ENCODE assay signal across 22 cellular contexts in the genomic region with DNA sequence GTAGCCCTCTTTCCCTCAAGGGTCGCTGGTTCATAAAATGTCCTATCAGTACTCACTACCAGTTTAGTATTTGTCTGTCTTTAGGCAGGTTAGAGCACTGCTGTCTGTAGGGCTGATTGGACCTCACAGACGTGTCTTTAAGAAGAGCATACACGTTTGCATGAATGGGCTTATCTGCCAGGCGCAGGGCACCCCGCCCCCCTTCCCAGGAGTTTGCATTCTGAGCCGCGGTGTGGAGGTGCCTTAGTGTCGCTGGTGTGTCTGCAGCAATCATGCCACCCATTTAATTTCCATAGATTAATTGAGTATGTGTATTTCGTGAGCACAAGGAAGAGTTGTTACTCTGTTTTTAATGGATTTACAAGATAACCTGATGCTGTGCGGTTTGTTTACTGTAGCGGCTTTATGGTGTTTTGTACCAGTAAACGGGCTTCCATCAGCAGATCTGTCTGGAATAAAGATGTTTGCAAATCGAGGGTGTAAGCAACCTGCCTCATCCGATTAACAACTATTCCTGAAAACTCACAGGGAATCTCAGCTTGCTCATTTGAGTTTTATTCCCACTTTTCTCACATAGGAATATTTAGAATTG.
DNase-seq lines count a peak whose midpoint lies in the region; ATAC-seq, FAIRE-seq and TF ChIP-seq lines count a peak whose summit lies in the region.
"Had no signal": no experiment of that assay in that cellular context is flagged by ENCODE, and none has a peak within 500 bp of the region (broad histone marks: within the 10 kb centered on the region; RNA-seq: fewer than 3 reads in every experiment).

No MANE protein-coding gene starts in this region.

- TF ChIP-seq POLR2A in HepG2 (IDR thresholded peaks at IDR 0.05; ENCODE audit: insufficient read depth in 1 of 2, low read depth in 2 of 2, low read length in 2 of 2) (no peak), right lobe of liver (IDR thresholded peaks at IDR 0.05) (no peak), uterus (IDR thresholded peaks at IDR 0.05) (no peak)

- no peak overlapping the region for H3K4me3 Mint-ChIP-seq in endodermal cell
- H3K4me3 Mint-ChIP-seq: activated CD4-positive, alpha-beta memory T cell treated with anti-CD3 and anti-CD28 coated beads for 36 hours; activated naive CD8-positive, alpha-beta T cell had no signal

- in situ Hi-C loops in HepG2 (cut with HindIII; ENCODE audit: extremely low pct_ligation_motif_present, low pct_unique_long_range_greater_than_20kb) = no loop called here

- H3K36me3 Mint-ChIP-seq in endodermal cell (ENCODE audit: low read depth) = no peaks in the 10 kb centered on the region
- H3K36me3 Mint-ChIP-seq: activated CD4-positive, alpha-beta memory T cell treated with anti-CD3 and anti-CD28 coated beads for 36 hours had no signal

- H3K9ac ChIP-seq in HepG2 (ENCODE audit: insufficient read depth, low read depth, low read length) = no peak overlapping the region
- no peak overlapping the region for H3K9ac ChIP-seq in SK-N-SH
- H3K9ac ChIP-seq in endodermal cell (ENCODE audit: extremely low read depth, low read length, poor library complexity, severe bottlenecking) = no peak overlapping the region

- no peak overlapping the region for H3K27ac Mint-ChIP-seq in endodermal cell
- H3K27ac Mint-ChIP-seq: activated CD4-positive, alpha-beta memory T cell treated with anti-CD3 and anti-CD28 coated beads for 36 hours; activated naive CD8-positive, alpha-beta T cell; activated T-helper 2 cell treated with anti-CD3 and anti-CD28 coated beads, Interferon-gamma antibody, Interleukin-2, Interleukin-4, amounts not matched to agents 10 μg/mL and 5 μg/mL and 100 μg/mL, durations not matched to agents 14 hours and 24 hours and 36 hours had no signal

- intact Hi-C loops in HepG2 (cut with micrococcal nuclease; ENCODE audit: unreplicated experiment) (no loop called here), right lobe of liver (cut with DNase I) (no loop called here), uterus (cut with DNase I; ENCODE audit: low total_unique reads) (no loop called here)

- POLR2A ChIA-PET in HepG2 (lab: Yijun Ruan, JAX) (no interaction called here), SK-N-SH (lab: Yijun Ruan, JAX) (no interaction called here)

- no TSS peak for BruUV-seq in HepG2 (replicated peaks; lab: Mats Ljungman, UMichigan)

- H3K27ac ChIP-seq in HepG2 (ENCODE audit: extremely low read length, insufficient read depth, low read length) (no peak overlapping the region), right lobe of liver (no peak overlapping the region), SK-N-SH (ENCODE audit: low read depth in 2 of 2, low read length in 1 of 2) (no peak overlapping the region; a peak in 1 of 4 replicates), endodermal cell (ENCODE audit: low read depth, low read length) (no peak overlapping the region), uterus (no peak overlapping the region)
- H3K27ac ChIP-seq: ascending aorta, epithelial cell of prostate, heart right ventricle, RWPE1 had no signal

- H3F3A ChIP-seq in SK-N-SH (replicated peaks; ENCODE audit: insufficient read depth) = no peaks in the 10 kb centered on the region

- no peak for TF ChIP-seq CTCF in HepG2 (CRISPR knock-in tag; IDR thresholded peaks at IDR 0.05)
- no peak for TF ChIP-seq CTCF in right lobe of liver (IDR thresholded peaks at IDR 0.05)
- TF ChIP-seq CTCF in SK-N-SH (IDR thresholded peaks at IDR 0.05) = no peak
- no peak for TF ChIP-seq CTCF in endodermal cell (conservative IDR thresholded peaks at IDR 0.05)
- no peak for TF ChIP-seq CTCF in uterus (IDR thresholded peaks at IDR 0.05)

- TF ChIP-seq EP300 in HepG2 (IDR thresholded peaks at IDR 0.05; ENCODE audit: low read depth in 2 of 2, low read length in 2 of 2) = no peak
- TF ChIP-seq EP300 in HepG2 (CRISPR knock-in tag; IDR thresholded peaks at IDR 0.05; ENCODE audit: borderline replicate concordance) = no peak
- TF ChIP-seq EP300 in SK-N-SH (IDR thresholded peaks at IDR 0.05; ENCODE audit: borderline replicate concordance in 1 of 2, low read depth in 1 of 2, low read length in 1 of 2) = 0 out of 4 replicates have a peak, but pooled peaks of 1 of the 2 experiments have one; percentile 19

- no peaks in the 10 kb centered on the region for H3K9me2 ChIP-seq in SK-N-SH

- no peaks in the 10 kb centered on the region for H3K27me3 ChIP-seq in HepG2 (ENCODE audit: control insufficient read depth in 1 of 2, insufficient read depth in 2 of 2, low read length in 2 of 2)
- no peaks in the 10 kb centered on the region for H3K27me3 ChIP-seq in right lobe of liver
- H3K27me3 ChIP-seq in SK-N-SH (ENCODE audit: insufficient read depth) = no peaks in the 10 kb centered on the region
- no peaks in the 10 kb centered on the region for H3K27me3 ChIP-seq in endodermal cell (ENCODE audit: control insufficient read depth, insufficient read depth, low read length, poor library complexity, severe bottlenecking)
- H3K27me3 ChIP-seq in uterus = no peaks in the 10 kb centered on the region
- H3K27me3 ChIP-seq: ascending aorta, heart right ventricle had no signal

- CTCF ChIA-PET in HepG2 (lab: Yijun Ruan, JAX; ENCODE audit: low intra/inter-chr PET ratio, low total read pairs) = no interaction called here
- CTCF ChIA-PET in SK-N-SH (lab: Yijun Ruan, JAX) = interaction anchor here (0.9 kb wide), 1 partner anchor 178 kb away, joined by 3 read pairs; no protein-coding TSS in a partner anchor

- no peak for TF ChIP-seq RAD21 in HepG2 (CRISPR knock-in tag; IDR thresholded peaks at IDR 0.05)
- no peak for TF ChIP-seq RAD21 in SK-N-SH (IDR thresholded peaks at IDR 0.05; ENCODE audit: low read length)

- H3K9me3 ChIP-seq in HepG2 (ENCODE audit: low read length) (no peaks in the 10 kb centered on the region), right lobe of liver (no peaks in the 10 kb centered on the region), SK-N-SH (no peaks in the 10 kb centered on the region), endodermal cell (ENCODE audit: control insufficient read depth, low read length) (no peaks in the 10 kb centered on the region), uterus (no peaks in the 10 kb centered on the region)
- H3K9me3 ChIP-seq: ascending aorta, heart right ventricle had no signal

- H3K4me2 ChIP-seq in HepG2 (ENCODE audit: low read depth, low read length) (no peak overlapping the region), SK-N-SH (0 out of 2 replicates have a peak overlapping the region, but pooled peaks have one; percentile 15)

- no peak overlapping the region for H2AFZ ChIP-seq in HepG2 (ENCODE audit: low read length)
- H2AFZ ChIP-seq in SK-N-SH (ENCODE audit: low read depth) = no peak overlapping the region

- H3K4me1 Mint-ChIP-seq in endodermal cell = peaks cover 21% of the 10 kb centered on the region

- H4K20me1 ChIP-seq in HepG2 (ENCODE audit: insufficient read depth, low read length) (no peaks in the 10 kb centered on the region), SK-N-SH (ENCODE audit: insufficient read depth) (no peaks in the 10 kb centered on the region)

- H3K79me2 ChIP-seq in HepG2 (ENCODE audit: insufficient read depth, low read length) (no peaks in the 10 kb centered on the region), SK-N-SH (ENCODE audit: insufficient read depth) (no peaks in the 10 kb centered on the region)

- H3K4me3 ChIP-seq in HepG2 (replicated peaks in 1 of 3; ENCODE audit: insufficient read depth in 1 of 3, low read depth in 2 of 3, low read length in 3 of 3) (no peak overlapping the region), right lobe of liver (no peak overlapping the region), SK-N-SH (ENCODE audit: low read depth in 2 of 2, low read length in 1 of 2) (peak overlapping the region in 1 of 2 experiments; percentile 34; a peak in 2 of 4 replicates), endodermal cell (ENCODE audit: low read length) (no peak overlapping the region), uterus (no peak overlapping the region)
- H3K4me3 ChIP-seq: ascending aorta, heart right ventricle had no signal

- no peak for ATAC-seq in HepG2
- no peak for ATAC-seq in right lobe of liver
- ATAC-seq in HG03045 (IDR thresholded peaks at IDR 0.05; ENCODE audit: unreplicated experiment) = no peak
- ATAC-seq: heart right ventricle, left colon had no signal

- DNase-seq in HepG2 (ENCODE audit: low spot score) (no peak), right lobe of liver (no peak), SK-N-SH (peak; percentile 54), endodermal cell (peak; percentile 49), uterus (no peak), NCI-H1092 (lab: John Stamatoyannopoulos, UW) (no peak), NOMO-1 (lab: John Stamatoyannopoulos, UW; ENCODE audit: unreplicated experiment in 2 of 2) (no peak)
- DNase-seq: activated CD4-positive, alpha-beta memory T cell treated with anti-CD3 and anti-CD28 coated beads for 36 hours; GOT3; heart right ventricle; left colon; NCI-H1092 treated with DMSO at 0.1 percent for 48 hours; NCI-H2081 treated with DMSO at 0.1 percent for 48 hours; small intestine had no signal

- WGBS in HepG2 (ENCODE audit: low lambda C conversion rate) = 78% methylated on average over 14 of the region's 14 CpGs
- 88% methylated on average over 14 of the region's 14 CpGs for WGBS in right lobe of liver (ENCODE audit: insufficient coverage, low coverage, low lambda C conversion rate, missing lambda C conversion rate)
- WGBS in SK-N-SH (ENCODE audit: low lambda C conversion rate) = 36% methylated on average over 13 of the region's 14 CpGs
- 64 to 72% methylated on average over 8 to 14 of the region's 14 CpGs for WGBS in endodermal cell (ENCODE audit: insufficient coverage in 1 of 2, insufficient read length in 1 of 2), 2 experiments

- peak; percentile 21 for FAIRE-seq in HepG2 (lab: Jason Lieb, UNC)
- FAIRE-seq: A204.1, GM18507, small intestine had no signal

- no peaks in the 10 kb centered on the region for H3K36me3 ChIP-seq in HepG2 (replicated peaks in 1 of 2; ENCODE audit: control insufficient read depth in 1 of 2, insufficient read depth in 2 of 2, low read length in 2 of 2)
- no peaks in the 10 kb centered on the region for H3K36me3 ChIP-seq in right lobe of liver
- H3K36me3 ChIP-seq in SK-N-SH (replicated peaks in 1 of 2; ENCODE audit: control insufficient read depth in 1 of 2, insufficient read depth in 2 of 2, low read length in 1 of 2) = no peaks in the 10 kb centered on the region
- no peaks in the 10 kb centered on the region for H3K36me3 ChIP-seq in endodermal cell (ENCODE audit: control insufficient read depth, insufficient read depth, low read length)
- no peaks in the 10 kb centered on the region for H3K36me3 ChIP-seq in uterus
- H3K36me3 ChIP-seq: ascending aorta, heart right ventricle had no signal

- H3K4me1 ChIP-seq in HepG2 (ENCODE audit: insufficient read depth, low read length) (no peaks in the 10 kb centered on the region), right lobe of liver (no peaks in the 10 kb centered on the region), SK-N-SH (ENCODE audit: control insufficient read depth in 1 of 2, insufficient read depth in 2 of 2, low read depth in 1 of 2, low read length in 1 of 2) (peaks cover 0 to 38% of the 10 kb centered on the region in 2 experiments; a peak in 2 of 4 replicates), endodermal cell (ENCODE audit: control insufficient read depth, insufficient read depth, low read length) (peaks cover 5% of the 10 kb centered on the region), uterus (no peaks in the 10 kb centered on the region)
- H3K4me1 ChIP-seq: ascending aorta had no signal

- H3K27me3 Mint-ChIP-seq in endodermal cell (ENCODE audit: insufficient read depth) = peaks cover 6% of the 10 kb centered on the region

- H3K9me3 Mint-ChIP-seq in endodermal cell = peaks cover 2% of the 10 kb centered on the region
- H3K9me3 Mint-ChIP-seq: activated CD4-positive, alpha-beta memory T cell treated with anti-CD3 and anti-CD28 coated beads for 36 hours; activated T-helper 2 cell treated with anti-CD3 and anti-CD28 coated beads, Interferon-gamma antibody, Interleukin-2, Interleukin-4, amounts not matched to agents 10 μg/mL and 5 μg/mL and 100 μg/mL, durations not matched to agents 14 hours and 24 hours and 36 hours had no signal

Comparison
In these comparisons a context has a peak if more than half of its experiments do, and no peak if none do; other contexts are left out.
1. DNase-seq: peak in SK-N-SH (single experiment) and endodermal cell (single experiment); none in HepG2 (single experiment), right lobe of liver (0 of 3), uterus (0 of 2), NCI-H1092 (single experiment) and NOMO-1 (0 of 2).